ENCODE assay signal across 1 cellular context in genomic region chr20:25243416-25243979, GRCh38.
TF ChIP-seq lines count a peak whose summit lies in the region.

No MANE protein-coding gene starts in this region.

TF ChIP-seq in WTC11, 78 proteins besides CTCF, POLR2A, EP300 and RAD21 (continued from another document):
- TF ChIP-seq IRF1 (CRISPR knock-in tag; IDR thresholded peaks at IDR 0.05) (no peak), NR1H2 (CRISPR knock-in tag; IDR thresholded peaks at IDR 0.05) (no peak)
